Comparison of ENCODE assay signal across 6 cellular contexts in genomic region chr7:102337002-102337401, GRCh38. TPM values are rescaled to one million over a fixed set of nuclear protein-coding genes. Genes with fewer than 3 reads are reported as not detected.
"Had no signal": no experiment of that assay in that cellular context is flagged by ENCODE, and none has a peak within 500 bp of the region (broad histone marks: within the 10 kb centered on the region; RNA-seq: fewer than 3 reads in every experiment).

No MANE protein-coding gene starts in this region.

RNA-seq across cellular contexts. Expression of gene SPDYE6, which starts 19.2 kb away (rescaled TPM):
- total RNA-seq: GM23338, H1, H9, HT-29, IMR-90, K562 had no signal
- polyA plus RNA-seq: GM23338, H1, IMR-90 had no signal
